1 cellular context compared by ENCODE assay signal in genomic region chr21:14602418-14602987, GRCh38.
A peak's percentile ranks its signal among the peaks of the same experiment; 100 is the strongest.
TF ChIP-seq lines count a peak whose summit lies in the region.

No MANE protein-coding gene starts in this region.

TF ChIP-seq in K562, 482 proteins besides CTCF, POLR2A, EP300 and RAD21 (continued from another document and continues in another):
- 0 out of 4 replicates have a peak, but pooled peaks of 1 of the 2 experiments have one; percentile 47 for TF ChIP-seq ZNF318 (IDR thresholded peaks at IDR 0.05; ENCODE audit: borderline replicate concordance in 1 of 2, low read depth in 1 of 2)
- no peak for TF ChIP-seq NCOR1 (IDR thresholded peaks at IDR 0.05)
- TF ChIP-seq ZBTB34 (CRISPR knock-in tag; IDR thresholded peaks at IDR 0.05) = no peak
- TF ChIP-seq POLR2G (IDR thresholded peaks at IDR 0.05; ENCODE audit: low read depth, low read length) = no peak
- no peak for TF ChIP-seq SRSF3 (IDR thresholded peaks at IDR 0.05; ENCODE audit: insufficient read depth, low read length)
- TF ChIP-seq MTA3 (IDR thresholded peaks at IDR 0.05; ENCODE audit: borderline replicate concordance) = peak; percentile 20; the same call in 1 of the 2 replicates
- TF ChIP-seq CHAMP1 (IDR thresholded peaks at IDR 0.05) = no peak
- TF ChIP-seq NELFE (IDR thresholded peaks at IDR 0.05; ENCODE audit: insufficient read depth, insufficient read length) = no peak
- no peak for TF ChIP-seq PHB2 (IDR thresholded peaks at IDR 0.05; ENCODE audit: low read depth)
- no peak for TF ChIP-seq SMARCA4 (IDR thresholded peaks at IDR 0.05)
- TF ChIP-seq ZNF512 (tag; IDR thresholded peaks at IDR 0.05) = no peak
- no peak for TF ChIP-seq CREB1 (IDR thresholded peaks at IDR 0.05)
- TF ChIP-seq CREB1 (CRISPR knock-in tag; IDR thresholded peaks at IDR 0.05) = no peak
- no peak for TF ChIP-seq RAD51 (IDR thresholded peaks at IDR 0.05; ENCODE audit: borderline replicate concordance, low read depth)
- no peak for TF ChIP-seq KLF13 (tag; IDR thresholded peaks at IDR 0.05; ENCODE audit: borderline replicate concordance, low read depth)
- TF ChIP-seq ARID1B (IDR thresholded peaks at IDR 0.05) = no peak
- no peak for TF ChIP-seq EHMT2 (IDR thresholded peaks at IDR 0.05)
- no peak for TF ChIP-seq CBX1 (IDR thresholded peaks at IDR 0.05; ENCODE audit: low read depth)
- TF ChIP-seq CSDE1 (IDR thresholded peaks at IDR 0.05) = no peak
- TF ChIP-seq CXXC5 (CRISPR knock-in tag; IDR thresholded peaks at IDR 0.05) = no peak
- TF ChIP-seq ATF6 (CRISPR knock-in tag; IDR thresholded peaks at IDR 0.05) = no peak
- no peak for TF ChIP-seq ARID4B (CRISPR knock-in tag; IDR thresholded peaks at IDR 0.05)
- TF ChIP-seq E2F4 (CRISPR knock-in tag; IDR thresholded peaks at IDR 0.05; ENCODE audit: low read depth) = no peak
- no peak for TF ChIP-seq UBTF (IDR thresholded peaks at IDR 0.05; ENCODE audit: borderline replicate concordance in 1 of 2, low read depth in 2 of 2, low read length in 2 of 2)
- no peak for TF ChIP-seq NBN (IDR thresholded peaks at IDR 0.05; ENCODE audit: low read depth)
- TF ChIP-seq ZNF316 (IDR thresholded peaks at IDR 0.05) = no peak
- TF ChIP-seq DEAF1 (CRISPR knock-in tag; IDR thresholded peaks at IDR 0.05) = no peak
- TF ChIP-seq POLR3A (IDR thresholded peaks at IDR 0.05; ENCODE audit: borderline replicate concordance, extremely low read depth, insufficient read depth, insufficient read length) = no peak
- no peak for TF ChIP-seq ZNF224 (CRISPR knock-in tag; IDR thresholded peaks at IDR 0.05)
